Comparison of ENCODE assay signal across 1 cellular context in the genomic region with DNA sequence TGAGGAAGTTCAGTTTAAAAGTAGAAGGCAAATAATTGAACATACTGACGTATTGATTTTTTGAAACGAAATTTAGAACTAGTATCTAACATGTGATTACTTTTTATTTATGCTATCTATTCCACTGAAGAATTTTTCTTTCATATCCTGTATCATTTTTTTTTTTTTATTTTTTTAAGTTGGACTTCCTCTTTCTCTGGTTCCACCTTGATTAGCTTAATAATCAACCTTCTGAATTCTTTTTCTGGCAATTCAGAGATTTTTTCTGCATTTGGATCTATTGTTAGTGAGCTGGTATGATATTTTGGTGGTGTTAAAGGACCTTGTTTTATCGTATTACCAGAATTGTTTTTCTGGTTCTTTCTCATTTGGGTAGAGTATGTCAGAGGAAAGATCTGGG.
TF ChIP-seq lines count a peak whose summit lies in the region.

No MANE protein-coding gene starts in this region.

TF ChIP-seq in H1, 55 proteins besides CTCF, POLR2A, EP300 and RAD21:
- no peak for TF ChIP-seq RXRA (IDR thresholded peaks at IDR 0.05; ENCODE audit: insufficient read depth, low read depth, low read length)
- no peak for TF ChIP-seq MAFK (IDR thresholded peaks at IDR 0.05; ENCODE audit: low read depth, low read length)
